Comparison of ENCODE assay signal across 8 cellular contexts in genomic region chr12:48716168-48716492, GRCh38. TPM values are rescaled to one million over a fixed set of nuclear protein-coding genes. Genes with fewer than 3 reads are reported as not detected.
DNase-seq lines count a peak whose midpoint lies in the region; ATAC-seq and TF ChIP-seq lines count a peak whose summit lies in the region.

No MANE protein-coding gene starts in this region.

- no peak for ATAC-seq in naive thymus-derived CD4-positive, alpha-beta T cell

- H3K27ac Mint-ChIP-seq in naive thymus-derived CD4-positive, alpha-beta T cell = peak overlapping the region; percentile 95 to 99 (median 98)

- POLR2A ChIA-PET in naive thymus-derived CD4-positive, alpha-beta T cell (lab: Charles Lee) = interaction anchor here (0.9 to 3.3 kb wide), 7 partner anchors 34 to 906 kb away, joined by 3 to 35 read pairs (median 5); partner anchors contain the start of genes KANSL2 and SENP1

- H3K4me1 Mint-ChIP-seq in naive thymus-derived CD4-positive, alpha-beta T cell = peaks cover 21 to 54% (median 40%) of the 10 kb centered on the region in 7 donors

- peak overlapping the region; percentile 89 to 98 (median 94) for H3K4me3 Mint-ChIP-seq in naive thymus-derived CD4-positive, alpha-beta T cell

- no peaks in the 10 kb centered on the region for H3K4me1 ChIP-seq in BE2C
- peaks cover 14 to 24% of the 10 kb centered on the region in 2 donors for H3K4me1 ChIP-seq in naive thymus-derived CD4-positive, alpha-beta T cell (ENCODE audit: control insufficient read depth in 2 of 2, insufficient read depth in 2 of 2, low read length in 2 of 2)

- peaks cover 0 to 22% (median 10%) of the 10 kb centered on the region in 11 donors for H3K9me3 Mint-ChIP-seq in naive thymus-derived CD4-positive, alpha-beta T cell

- peaks cover 28% of the 10 kb centered on the region for H3K36me3 ChIP-seq in BE2C
- peaks cover 0 to 17% (median 0%) of the 10 kb centered on the region in 3 experiments for H3K36me3 ChIP-seq in naive thymus-derived CD4-positive, alpha-beta T cell (ENCODE audit: control insufficient read depth in 2 of 3, insufficient read depth in 3 of 3, low read length in 3 of 3)

- H3K4me3 ChIP-seq in BE2C (ENCODE audit: low read depth, low read length) = peak overlapping the region; percentile 96
- H3K4me3 ChIP-seq in Jurkat, Clone E6-1 (ENCODE audit: low read length) = peak overlapping the region; percentile 91
- peak overlapping the region; percentile 87 for H3K4me3 ChIP-seq in coronary artery
- H3K4me3 ChIP-seq in naive thymus-derived CD4-positive, alpha-beta T cell (ENCODE audit: low read length) = peak overlapping the region; percentile 88

- H3K27ac ChIP-seq in coronary artery = peak overlapping the region; percentile 97
- H3K27ac ChIP-seq in naive thymus-derived CD4-positive, alpha-beta T cell (ENCODE audit: low read depth, low read length) = peak overlapping the region; percentile 95

- DNase-seq in BE2C (no peak), coronary artery (ENCODE audit: low spot score) (no peak), CD1c-positive myeloid dendritic cell (ENCODE audit: extremely low spot score) (no peak), NCI-H1105 (lab: John Stamatoyannopoulos, UW) (no peak), C1 segment of cervical spinal cord (lab: John Stamatoyannopoulos, UW) (no peak)
- DNase-seq in Jurkat, Clone E6-1 (ENCODE audit: low read depth, low spot score) = no peak
- DNase-seq in naive thymus-derived CD4-positive, alpha-beta T cell = peak in 1 of 9 donors; percentile 7
- DNase-seq in activated CD8-positive, alpha-beta memory T cell treated with anti-CD3 and anti-CD28 coated beads, Interleukin-2, amount 50 U/mL, for 48 hours = no peak

- peaks cover 18 to 41% (median 26%) of the 10 kb centered on the region in 5 donors for H3K36me3 Mint-ChIP-seq in naive thymus-derived CD4-positive, alpha-beta T cell

- no peaks in the 10 kb centered on the region for H3K27me3 ChIP-seq in BE2C
- no peaks in the 10 kb centered on the region for H3K27me3 ChIP-seq in naive thymus-derived CD4-positive, alpha-beta T cell (ENCODE audit: control insufficient read depth in 2 of 2, insufficient read depth in 2 of 2, low read length in 2 of 2)

- peaks cover 0 to 4% (median 0%) of the 10 kb centered on the region in 5 donors for H3K27me3 Mint-ChIP-seq in naive thymus-derived CD4-positive, alpha-beta T cell

- intact Hi-C loops in naive thymus-derived CD4-positive, alpha-beta T cell (cut with micrococcal nuclease) = loop anchor here (1.0 to 10.0 kb wide), 17 partner anchors 34 to 1397 kb away; partner anchors contain the start of genes ASB8 (in 2 of the 2), DDX23 (in 2 of the 2), KANSL2 (in 2 of the 2) and SENP1 (in 2 of the 2)

- CTCF ChIA-PET in naive thymus-derived CD4-positive, alpha-beta T cell (lab: Charles Lee) = interaction anchor here (0.6 kb wide), 1 partner anchor 809 kb away, joined by 3 read pairs; no protein-coding TSS in a partner anchor

- no peak for TF ChIP-seq CTCF in BE2C (IDR thresholded peaks at IDR 0.05; ENCODE audit: low read depth, low read length)
- TF ChIP-seq CTCF in coronary artery (IDR thresholded peaks at IDR 0.05) = no peak

- H3K9me3 ChIP-seq in BE2C = no peaks in the 10 kb centered on the region
- H3K9me3 ChIP-seq in naive thymus-derived CD4-positive, alpha-beta T cell (ENCODE audit: control insufficient read depth in 2 of 3, low read length in 3 of 3) = peaks cover 0 to 3% (median 0%) of the 10 kb centered on the region in 3 experiments

RNA-seq across cellular contexts. Expression of gene CCNT1, which starts 0.4 kb away (rescaled TPM):
- 24.4 TPM for polyA plus RNA-seq in BE2C (2012; ENCODE audit: insufficient read depth, insufficient read length, low read depth)
- 20.1 TPM for polyA plus RNA-seq in Jurkat, Clone E6-1 (2012; ENCODE audit: insufficient read depth, insufficient read length)
- total RNA-seq in naive thymus-derived CD4-positive, alpha-beta T cell = 100 to 1,000 TPM in 1 of 5 experiments, 10 to 100 TPM in 4; 62.5 to 127 (median 76.6) TPM
- 10 to 100 TPM; 11.7 to 23.8 TPM for polyA plus RNA-seq in naive thymus-derived CD4-positive, alpha-beta T cell

RNA-seq across cellular contexts. Expression of gene KANSL2, which starts 34.1 kb away (rescaled TPM):
- 48.7 TPM for polyA plus RNA-seq in BE2C (2012; ENCODE audit: insufficient read depth, insufficient read length, low read depth)
- polyA plus RNA-seq in Jurkat, Clone E6-1 (2012; ENCODE audit: insufficient read depth, insufficient read length) = 46.8 TPM
- total RNA-seq in naive thymus-derived CD4-positive, alpha-beta T cell = 100 to 1,000 TPM in 1 of 5 experiments, 10 to 100 TPM in 4; 37.5 to 117 (median 74.4) TPM
- polyA plus RNA-seq in naive thymus-derived CD4-positive, alpha-beta T cell = 10 to 100 TPM; 33.4 to 50.8 TPM
